8 cellular contexts compared by ENCODE assay signal in the genomic region with DNA sequence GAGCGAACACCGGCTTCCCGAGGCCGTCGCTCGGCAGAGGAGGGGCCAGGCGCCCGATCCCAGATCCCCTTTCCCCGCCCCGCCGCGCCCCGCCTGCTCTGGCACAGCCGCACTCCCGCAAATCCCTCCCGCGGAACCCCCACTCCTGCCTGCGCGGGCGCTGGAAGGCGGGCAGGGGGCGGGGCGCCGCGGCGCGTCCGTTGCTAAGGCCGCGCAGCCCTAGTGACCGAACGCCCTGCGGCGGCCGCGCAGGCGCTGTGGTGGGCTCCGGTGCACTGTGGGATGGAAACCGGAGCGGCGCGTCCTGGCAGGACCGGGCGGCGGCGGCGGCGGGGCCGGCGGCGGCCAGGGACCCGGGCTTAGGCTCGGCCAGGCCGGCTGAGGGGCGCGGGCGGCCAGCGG. TPM values are rescaled to one million over a fixed set of nuclear protein-coding genes. Genes with fewer than 3 reads are reported as not detected.
DNase-seq lines count a peak whose midpoint lies in the region; ATAC-seq, FAIRE-seq and TF ChIP-seq lines count a peak whose summit lies in the region.

A gene with protein sequence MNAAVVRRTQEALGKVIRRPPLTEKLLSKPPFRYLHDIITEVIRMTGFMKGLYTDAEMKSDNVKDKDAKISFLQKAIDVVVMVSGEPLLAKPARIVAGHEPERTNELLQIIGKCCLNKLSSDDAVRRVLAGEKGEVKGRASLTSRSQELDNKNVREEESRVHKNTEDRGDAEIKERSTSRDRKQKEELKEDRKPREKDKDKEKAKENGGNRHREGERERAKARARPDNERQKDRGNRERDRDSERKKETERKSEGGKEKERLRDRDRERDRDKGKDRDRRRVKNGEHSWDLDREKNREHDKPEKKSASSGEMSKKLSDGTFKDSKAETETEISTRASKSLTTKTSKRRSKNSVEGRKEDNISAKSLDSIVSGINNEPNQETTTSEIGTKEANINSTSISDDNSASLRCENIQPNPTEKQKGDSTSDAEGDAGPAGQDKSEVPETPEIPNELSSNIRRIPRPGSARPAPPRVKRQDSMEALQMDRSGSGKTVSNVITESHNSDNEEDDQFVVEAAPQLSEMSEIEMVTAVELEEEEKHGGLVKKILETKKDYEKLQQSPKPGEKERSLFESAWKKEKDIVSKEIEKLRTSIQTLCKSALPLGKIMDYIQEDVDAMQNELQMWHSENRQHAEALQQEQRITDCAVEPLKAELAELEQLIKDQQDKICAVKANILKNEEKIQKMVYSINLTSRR (plus strand): TSS at position 273 of the 402 bp plus-strand sequence. CDS start 145 bp downstream, outside the sequence.

- DNase-seq in GM12892 (ENCODE audit: insufficient read length) (peak; percentile 97), NCI-H146 treated with DMSO at 0.1 percent for 48 hours (lab: John Stamatoyannopoulos, UW; ENCODE audit: unreplicated experiment) (peak; percentile 57), T-helper 22 cell (ENCODE audit: low read depth) (peak; percentile 81), astrocyte of the cerebellum (ENCODE audit: low read depth) (peak; percentile 78), hepatocyte (ENCODE audit: low spot score) (peak; percentile 98), renal cortical epithelial cell (ENCODE audit: low read depth) (peak; percentile 76), vagina (ENCODE audit: extremely low spot score in 2 of 2) (peak in 1 of 2 donors; percentile 90)

- in situ Hi-C loops in astrocyte of the cerebellum (cut with HindIII; ENCODE audit: low sequenced_read_pairs) = no loop called here

- FAIRE-seq in GM12892 (lab: Jason Lieb, UNC) = peak; percentile 86

- H3K4me1 ChIP-seq in hepatocyte (ENCODE audit: insufficient read depth) (no peaks in the 10 kb centered on the region), vagina (peaks cover 20% of the 10 kb centered on the region)

- H4K20me1 ChIP-seq in hepatocyte (ENCODE audit: insufficient read depth, poor library complexity, severe bottlenecking) = no peaks in the 10 kb centered on the region

- TF ChIP-seq POLR2A in GM12892 (IDR thresholded peaks at IDR 0.05; ENCODE audit: low read depth, low read length) (no peak), vagina (IDR thresholded peaks at IDR 0.05) (no peak)

- H3K79me2 ChIP-seq in hepatocyte = peaks cover 16% of the 10 kb centered on the region

- no peaks in the 10 kb centered on the region for H3K9me3 ChIP-seq in hepatocyte (ENCODE audit: low read depth)
- H3K9me3 ChIP-seq in vagina = no peaks in the 10 kb centered on the region

- intact Hi-C loops in vagina (cut with DNase I) = no loop called here

- peak within 1 kb of the TSS; percentile 71 for H2AFZ ChIP-seq in hepatocyte

- no peaks in the 10 kb centered on the region for H3K27me3 ChIP-seq in hepatocyte
- no peaks in the 10 kb centered on the region for H3K27me3 ChIP-seq in vagina

- no peaks in the 10 kb centered on the region for H3K9me2 ChIP-seq in hepatocyte (replicated peaks; ENCODE audit: insufficient read depth)

- H3K27ac ChIP-seq in hepatocyte (peak within 1 kb of the TSS; percentile 72), vagina (peak within 1 kb of the TSS; percentile 60)

- H3K36me3 ChIP-seq in hepatocyte (replicated peaks; ENCODE audit: insufficient read depth, low read depth) = no peaks in the 10 kb centered on the region
- H3K36me3 ChIP-seq in vagina = no peaks in the 10 kb centered on the region

- WGBS in hepatocyte (ENCODE audit: low lambda C conversion rate, missing lambda C conversion rate) = 0% methylated on average over 23 of the region's 58 CpGs

- TF ChIP-seq CTCF in astrocyte of the cerebellum (IDR thresholded peaks at IDR 0.05; ENCODE audit: low read depth, low read length, missing control alignments) (no peak), hepatocyte (IDR thresholded peaks at IDR 0.05; ENCODE audit: poor library complexity) (no peak), vagina (IDR thresholded peaks at IDR 0.05) (peak in 1 of 3 experiments; percentile 6)

- peak within 1 kb of the TSS; percentile 79 for H3K4me2 ChIP-seq in hepatocyte

- ATAC-seq in HG02852 (IDR thresholded peaks at IDR 0.05; ENCODE audit: unreplicated experiment) = peak; percentile 97

- H3K4me3 ChIP-seq in astrocyte of the cerebellum (ENCODE audit: low read depth, low read length) (peak within 1 kb of the TSS; percentile 56), hepatocyte (peak within 1 kb of the TSS; percentile 60), vagina (peak within 1 kb of the TSS; percentile 74 to 95)

RNA-seq across cellular contexts. Expression of the gene that starts here (rescaled TPM):
- polyA plus RNA-seq in GM12892 (2012; ENCODE audit: missing spikeins) = 5.5 TPM
- total RNA-seq in hepatocyte = 9.0 and 9.7 TPM in 2 replicates
- 8.4 and 9.1 TPM in 2 replicates for polyA plus RNA-seq in hepatocyte
- total RNA-seq in renal cortical epithelial cell = 6.4 and 25.3 TPM in 2 replicates
- total RNA-seq in vagina = 10.3 TPM
